8 cellular contexts compared by ENCODE assay signal in genomic region chr6:2244261-2245102, GRCh38. TPM values are rescaled to one million over a fixed set of nuclear protein-coding genes. Genes with fewer than 3 reads are reported as not detected.
DNase-seq lines count a peak whose midpoint lies in the region; ATAC-seq and TF ChIP-seq lines count a peak whose summit lies in the region.

No MANE protein-coding gene starts in this region.

- TF ChIP-seq CTCF in choroid plexus epithelial cell (conservative IDR thresholded peaks at IDR 0.05; ENCODE audit: low read depth, low read length) (no peak), omental fat pad (IDR thresholded peaks at IDR 0.05) (no peak)

- ATAC-seq in HG03139 (IDR thresholded peaks at IDR 0.05; ENCODE audit: unreplicated experiment) (no peak), omental fat pad (ENCODE audit: low FRiP score) (no peak)

- H3K4me3 ChIP-seq in choroid plexus epithelial cell (ENCODE audit: low read depth, low read length): peak overlapping the region; percentile 82

- DNase-seq in activated T-cell treated with anti-CD3 and anti-CD28 coated beads for 24 hours (ENCODE audit: low read depth) (peak; percentile 6), NCI-H146 treated with DMSO at 0.1 percent for 48 hours (lab: John Stamatoyannopoulos, UW; ENCODE audit: unreplicated experiment) (peak; percentile 31), choroid plexus epithelial cell (ENCODE audit: low read depth) (no peak), mucosa of gallbladder (ENCODE audit: low spot score) (peak; percentile 39), SHP77 treated with DMSO at 0.1 percent for 48 hours (lab: John Stamatoyannopoulos, UW) (no peak), omental fat pad (ENCODE audit: low spot score) (no peak)
- DNase-seq in activated T-cell treated with anti-CD3 and anti-CD28 coated beads, Interleukin-2, amount 50 U/mL, for 48 hours: no peak

RNA-seq across cellular contexts. Expression of gene GMDS, which starts 0.9 kb away (rescaled TPM):
- total RNA-seq in mucosa of gallbladder: 105 TPM
- 10 to 100 TPM in 2 of 4 donors, 1 to 10 TPM in 2; 5.6 to 20.6 (median 10.7) TPM for total RNA-seq in omental fat pad

Comparison
In these comparisons a context has a peak if more than half of its experiments do, and no peak if none do; other contexts are left out.
1. DNase-seq: peak in activated T-cell treated with anti-CD3 and anti-CD28 coated beads for 24 hours (single experiment), NCI-H146 treated with DMSO at 0.1 percent for 48 hours (single experiment) and mucosa of gallbladder (single experiment); none in activated T-cell treated with anti-CD3 and anti-CD28 coated beads, Interleukin-2, amount 50 U/mL, for 48 hours (0 of 2), choroid plexus epithelial cell (single experiment), SHP77 treated with DMSO at 0.1 percent for 48 hours (single experiment) and omental fat pad (single experiment).